ENCODE assay signal across 1 cellular context in genomic region chr17:16115077-16115698, GRCh38.
A peak's percentile ranks its signal among the peaks of the same experiment; 100 is the strongest.
TF ChIP-seq lines count a peak whose summit lies in the region.

No MANE protein-coding gene starts in this region.

TF ChIP-seq in HepG2, 621 proteins besides CTCF, POLR2A, EP300 and RAD21:
- peak; percentile 97 for TF ChIP-seq ZNF841 (CRISPR knock-in tag; IDR thresholded peaks at IDR 0.05; ENCODE audit: borderline replicate concordance)
TF ChIP-seq in HepG2: peak in this region for 1; not testable (repeated sequence) for 620.
